ENCODE assay signal across 30 cellular contexts in the genomic region with DNA sequence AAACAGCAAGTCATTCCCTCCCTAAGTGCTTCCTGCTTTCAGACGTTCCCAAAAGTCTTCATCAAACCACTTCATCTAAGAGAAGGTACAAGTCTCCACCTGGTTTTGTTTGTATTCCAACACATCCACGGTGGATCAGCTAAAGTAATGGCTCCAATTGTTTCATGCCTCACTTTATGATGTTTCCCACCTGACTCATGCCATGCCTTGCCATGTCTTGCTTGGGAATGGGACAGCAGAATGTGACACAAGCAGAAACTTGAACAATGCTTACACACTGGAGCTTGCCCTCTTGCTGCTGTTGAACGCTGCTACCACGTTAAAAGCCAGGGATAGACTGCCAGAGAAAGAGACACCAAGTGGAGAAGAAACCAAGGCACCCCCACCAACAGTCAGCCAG.
"Had no signal": no experiment of that assay in that cellular context is flagged by ENCODE, and none has a peak within 500 bp of the region (broad histone marks: within the 10 kb centered on the region; RNA-seq: fewer than 3 reads in every experiment).

No MANE protein-coding gene starts in this region.

- DNase-seq: colonic mucosa; dermis blood vessel endothelial cell; effector memory CD4-positive, alpha-beta T cell; foreskin fibroblast; glutamatergic neuron; heart right ventricle; hypothalamus; immature natural killer cell; islet precursor cell; left ventricle myocardium superior; lower lobe of right lung; mucosa of descending colon; naive B cell; pancreas; stimulated activated CD4-positive, alpha-beta T cell treated with anti-CD3 and anti-CD28 coated beads, Interleukin-12 subunit alpha, Interleukin-12 subunit beta, amount 100 ng/mL, for 4 hours; stimulated activated CD4-positive, alpha-beta T cell treated with anti-CD3 and anti-CD28 coated beads, Interleukin-1b, Interleukin-23, amount 100 ng/mL, for 48 hours; stimulated activated CD4-positive, alpha-beta T cell treated with anti-CD3 and anti-CD28 coated beads, Interleukin-4, amount 100 ng/mL, for 1 hour; stimulated activated CD8-positive, alpha-beta memory T cell treated with anti-CD3 and anti-CD28 coated beads, Interleukin-4, amount 100 ng/mL, for 48 hours; stimulated activated naive CD4-positive, alpha-beta T cell; stimulated activated naive CD8-positive, alpha-beta T cell treated with anti-CD3 and anti-CD28 coated beads, Interleukin-15, amount 100 ng/mL, for 72 hours; thyroid gland had no signal

- H3K4me3 ChIP-seq: colonic mucosa, gastroesophageal sphincter, heart right ventricle, lower lobe of right lung, mucosa of descending colon, pancreas, smooth muscle cell, suprapubic skin, thyroid gland had no signal

- H3K36me3 ChIP-seq: colonic mucosa, lower lobe of right lung, neutrophil, pancreas, suprapubic skin, thyroid gland had no signal

- H3K4me3 Mint-ChIP-seq: immature natural killer cell; memory B cell; naive B cell; natural killer cell treated with Interleukin-12 subunit alpha and Interleukin-12 subunit beta and Interleukin-15 and Interleukin-18, amount 100 ng/mL, for 72 hours; neural crest cell; stimulated activated naive CD8-positive, alpha-beta T cell treated with anti-CD3 and anti-CD28 coated beads, Interleukin-15, amount 100 ng/mL, for 72 hours; type B pancreatic cell had no signal

- H3K36me3 Mint-ChIP-seq: immature natural killer cell; naive B cell; natural killer cell treated with Interleukin-12 subunit alpha and Interleukin-12 subunit beta and Interleukin-15 and Interleukin-18, amount 100 ng/mL, for 72 hours had no signal

- H3K27ac Mint-ChIP-seq: immature natural killer cell; memory B cell; naive B cell; natural killer cell treated with Interleukin-12 subunit alpha and Interleukin-12 subunit beta and Interleukin-15 and Interleukin-18, amount 100 ng/mL, for 72 hours; stimulated activated naive CD8-positive, alpha-beta T cell treated with anti-CD3 and anti-CD28 coated beads, Interleukin-15, amount 100 ng/mL, for 72 hours; type B pancreatic cell had no signal

- ATAC-seq: gastroesophageal sphincter; heart right ventricle; left ventricle myocardium superior; lower lobe of right lung; mucosa of descending colon; natural killer cell treated with Interleukin-12 subunit alpha and Interleukin-12 subunit beta and Interleukin-15 and Interleukin-18, amount 100 ng/mL, for 72 hours; pancreas; sciatic nerve; stimulated activated naive CD8-positive, alpha-beta T cell treated with anti-CD3 and anti-CD28 coated beads, Interleukin-15, amount 100 ng/mL, for 72 hours had no signal

- H3K27me3 ChIP-seq: colonic mucosa, gastroesophageal sphincter, heart right ventricle, pancreas, suprapubic skin, thyroid gland had no signal

- H3K27me3 Mint-ChIP-seq: type B pancreatic cell had no signal

- H3K27ac ChIP-seq: colonic mucosa, gastroesophageal sphincter, heart right ventricle, lower lobe of right lung, neutrophil, pancreas, suprapubic skin, thyroid gland had no signal

- H3K9me3 Mint-ChIP-seq: immature natural killer cell; naive B cell; natural killer cell treated with Interleukin-12 subunit alpha and Interleukin-12 subunit beta and Interleukin-15 and Interleukin-18, amount 100 ng/mL, for 72 hours; stimulated activated naive CD8-positive, alpha-beta T cell treated with anti-CD3 and anti-CD28 coated beads, Interleukin-15, amount 100 ng/mL, for 72 hours; type B pancreatic cell had no signal

- H3K4me1 ChIP-seq: colonic mucosa, lower lobe of right lung, pancreas, thyroid gland had no signal

- H3K9me3 ChIP-seq: colonic mucosa, gastroesophageal sphincter, heart right ventricle, lower lobe of right lung, mucosa of descending colon, neutrophil, pancreas, suprapubic skin, thyroid gland had no signal

- H3K4me1 Mint-ChIP-seq: immature natural killer cell, memory B cell, naive B cell had no signal
